ENCODE assay signal across 12 cellular contexts in the genomic region with DNA sequence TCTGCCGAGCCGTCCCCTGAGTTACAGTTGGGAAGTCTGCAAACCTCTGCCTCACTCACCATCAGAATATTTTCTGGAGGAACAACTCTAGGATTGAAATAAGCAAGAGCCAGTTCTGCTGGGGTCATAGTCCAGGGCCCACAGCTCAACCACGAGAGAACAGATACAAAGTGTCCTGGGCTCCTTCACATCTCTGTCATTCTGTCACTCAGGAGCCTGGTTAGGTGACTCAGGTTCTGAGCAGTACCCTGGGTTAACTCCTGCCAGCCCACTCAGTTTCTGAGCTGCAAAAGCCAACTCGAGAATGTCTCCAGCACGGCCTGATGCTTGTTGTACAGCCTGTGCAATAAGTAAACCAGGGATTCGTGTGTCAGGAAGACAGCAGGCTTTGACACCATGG.
DNase-seq lines count a peak whose midpoint lies in the region; ATAC-seq and TF ChIP-seq lines count a peak whose summit lies in the region.
"Had no signal": no experiment of that assay in that cellular context is flagged by ENCODE, and none has a peak within 500 bp of the region (broad histone marks: within the 10 kb centered on the region; RNA-seq: fewer than 3 reads in every experiment).

No MANE protein-coding gene starts in this region.

- DNase-seq in stimulated activated naive CD4-positive, alpha-beta T cell treated with Interleukin-2 at 50 U/mL for 16 hours (lab: John Stamatoyannopoulos, UW) = peak; percentile 29
- no peak for DNase-seq in stimulated activated naive CD4-positive, alpha-beta T cell (lab: John Stamatoyannopoulos, UW)
- no peak for DNase-seq in ascending aorta (ENCODE audit: low spot score in 2 of 2)
- peak; percentile 46 for DNase-seq in stimulated activated CD4-positive, alpha-beta T cell treated with anti-CD3 and anti-CD28 coated beads, Interleukin-15, amount 100 ng/mL, for 24 hours
- DNase-seq in aorta = no peak
- no peak for DNase-seq in HT-29 (ENCODE audit: low spot score)
- DNase-seq: activated CD8-positive, alpha-beta memory T cell treated with anti-CD3 and anti-CD28 coated beads, Interleukin-2, amount 50 U/mL, for 48 hours; amniotic stem cell; NCI-H1417 treated with DMSO at 0.1 percent for 48 hours; transverse colon had no signal

- intact Hi-C loops in ascending aorta (cut with DNase I) (loop anchor here (2.0 kb wide), 1 partner anchor 26 kb away; no protein-coding TSS in a partner anchor), aorta (cut with DNase I) (no loop called here)

- no peak for TF ChIP-seq CTCF in ascending aorta (IDR thresholded peaks at IDR 0.05)

- H3K27ac ChIP-seq in ascending aorta (peak overlapping the region; percentile 31 to 49), aorta (ENCODE audit: low read depth in 1 of 2, low read length in 2 of 2) (peak overlapping the region; percentile 22 to 92)
- H3K27ac ChIP-seq: transverse colon had no signal

- ATAC-seq in aorta (ENCODE audit: low FRiP score) (no peak), HG02678 (IDR thresholded peaks at IDR 0.05; ENCODE audit: unreplicated experiment) (no peak), HG02981 (IDR thresholded peaks at IDR 0.05; ENCODE audit: unreplicated experiment) (no peak)

- H3K4me3 ChIP-seq in ascending aorta (no peak overlapping the region), aorta (ENCODE audit: low read length in 2 of 2) (no peak overlapping the region)
- H3K4me3 ChIP-seq: transverse colon had no signal

- WGBS in aorta, 2 donors = 27 to 29% methylated on average over 6 of the region's 6 CpGs

- no peaks in the 10 kb centered on the region for H3K27me3 ChIP-seq in ascending aorta
- H3K27me3 ChIP-seq in aorta (ENCODE audit: control insufficient read depth in 1 of 2, insufficient read depth in 2 of 2, low read length in 1 of 2) = no peaks in the 10 kb centered on the region
- H3K27me3 ChIP-seq: transverse colon had no signal

- H3K36me3 ChIP-seq in ascending aorta (no peaks in the 10 kb centered on the region), aorta (ENCODE audit: control insufficient read depth in 1 of 2, insufficient read depth in 2 of 2, low read length in 1 of 2) (no peaks in the 10 kb centered on the region)
- H3K36me3 ChIP-seq: transverse colon had no signal

- H3K4me1 ChIP-seq in ascending aorta = peaks cover 0 to 34% of the 10 kb centered on the region in 2 donors
- H3K4me1 ChIP-seq in aorta (ENCODE audit: control insufficient read depth in 1 of 2, insufficient read depth in 2 of 2, low read length in 2 of 2) = peaks cover 3 to 14% of the 10 kb centered on the region in 2 donors

- H3K9me3 ChIP-seq in ascending aorta (no peaks in the 10 kb centered on the region), aorta (ENCODE audit: control insufficient read depth, low read length) (no peaks in the 10 kb centered on the region)
- H3K9me3 ChIP-seq: transverse colon had no signal

Comparison
In these comparisons a context has a peak if more than half of its experiments do, and no peak if none do; other contexts are left out.
1. DNase-seq: peak in stimulated activated naive CD4-positive, alpha-beta T cell treated with Interleukin-2 at 50 U/mL for 16 hours (single experiment) and stimulated activated CD4-positive, alpha-beta T cell treated with anti-CD3 and anti-CD28 coated beads, Interleukin-15, amount 100 ng/mL, for 24 hours (single experiment); none in stimulated activated naive CD4-positive, alpha-beta T cell (0 of 6), ascending aorta (0 of 2), aorta (0 of 2) and HT-29 (single experiment).